ENCODE assay signal across 8 cellular contexts in genomic region chr6:105326216-105326615, GRCh38.
DNase-seq lines count a peak whose midpoint lies in the region; ATAC-seq and TF ChIP-seq lines count a peak whose summit lies in the region.
"Had no signal": no experiment of that assay in that cellular context is flagged by ENCODE, and none has a peak within 500 bp of the region (broad histone marks: within the 10 kb centered on the region; RNA-seq: fewer than 3 reads in every experiment).

No MANE protein-coding gene starts in this region.

- no peak for TF ChIP-seq CTCF in HFF-Myc (IDR thresholded peaks at IDR 0.05; ENCODE audit: low read depth, low read length, missing control alignments)
- no peak for TF ChIP-seq CTCF in epithelial cell of proximal tubule (conservative IDR thresholded peaks at IDR 0.05; ENCODE audit: low read depth, low read length)

- DNase-seq in HFF-Myc (ENCODE audit: extremely low read depth, low read depth), result peak; percentile 73
- peak; percentile 94 for DNase-seq in NCI-H2171 treated with DMSO at 0.1 percent for 48 hours (lab: John Stamatoyannopoulos, UW)
- DNase-seq in epithelial cell of proximal tubule (ENCODE audit: low read depth), result peak; percentile 40
- peak; percentile 67 for DNase-seq in skeletal muscle cell (ENCODE audit: low read depth)
- DNase-seq in foreskin melanocyte, result no peak
- no peak for DNase-seq in Kasumi-1 (lab: John Stamatoyannopoulos, UW)
- DNase-seq: dorsolateral prefrontal cortex had no signal

- ATAC-seq in HG03135 (IDR thresholded peaks at IDR 0.05; ENCODE audit: unreplicated experiment), result no peak

- H3K4me3 ChIP-seq in HFF-Myc (replicated peaks; ENCODE audit: low read depth, low read length), result no peak overlapping the region
- H3K4me3 ChIP-seq in epithelial cell of proximal tubule (ENCODE audit: low read depth, low read length), result no peak overlapping the region
- H3K4me3 ChIP-seq in skeletal muscle cell (ENCODE audit: low read depth, low read length), result no peak overlapping the region
- H3K4me3 ChIP-seq: dorsolateral prefrontal cortex had no signal

Comparison
In these comparisons a context has a peak if more than half of its experiments do, and no peak if none do; other contexts are left out.
1. DNase-seq: peak in HFF-Myc (single experiment), NCI-H2171 treated with DMSO at 0.1 percent for 48 hours (single experiment), epithelial cell of proximal tubule (single experiment) and skeletal muscle cell (single experiment); none in foreskin melanocyte (single experiment) and Kasumi-1 (0 of 2).